In genomic region chr4:140018931-140019618, GRCh38 we compare ENCODE assay signal across 13 cellular contexts.
DNase-seq lines count a peak whose midpoint lies in the region; ATAC-seq, FAIRE-seq and TF ChIP-seq lines count a peak whose summit lies in the region.
"Had no signal": no experiment of that assay in that cellular context is flagged by ENCODE, and none has a peak within 500 bp of the region (broad histone marks: within the 10 kb centered on the region; RNA-seq: fewer than 3 reads in every experiment).

No MANE protein-coding gene starts in this region.

- H3K4me1 ChIP-seq in hepatocyte (ENCODE audit: insufficient read depth) (peaks cover 35% of the 10 kb centered on the region), small intestine (ENCODE audit: control insufficient read depth in 2 of 2, insufficient read depth in 1 of 2, low read depth in 1 of 2, low read length in 1 of 2) (peaks cover 7 to 8% of the 10 kb centered on the region in 2 donors), A673 (ENCODE audit: insufficient read depth, low read length, poor library complexity, severe bottlenecking) (no peaks in the 10 kb centered on the region)

- DNase-seq in NCI-H748 (lab: John Stamatoyannopoulos, UW; ENCODE audit: unreplicated experiment) (peak; percentile 59), NCI-H748 treated with DMSO at 0.1 percent for 48 hours (lab: John Stamatoyannopoulos, UW) (no peak), NCI-H446 (lab: John Stamatoyannopoulos, UW) (peak; percentile 61 to 71), hepatocyte (ENCODE audit: low spot score) (peak; percentile 27), small intestine (peak; percentile 51), A673 (ENCODE audit: low spot score) (no peak), T-helper 9 cell (no peak), omental fat pad (ENCODE audit: low spot score) (no peak)
- DNase-seq: activated CD4-positive, CD25-positive, alpha-beta regulatory T cell treated with anti-CD3 and anti-CD28 coated beads, Interleukin-2, amount 50 U/mL, for 72 hours had no signal

- peaks cover 47% of the 10 kb centered on the region for H3K79me2 ChIP-seq in hepatocyte

- FAIRE-seq in small intestine (lab: Jason Lieb, UNC) = peak; percentile 51
- FAIRE-seq: G401.6, H1 had no signal

- H3K4me2 ChIP-seq in hepatocyte = peak overlapping the region; percentile 57

- no TSS peak for BruUV-seq in A673 (replicated peaks; lab: Mats Ljungman, UMichigan)

- H3K27ac ChIP-seq in hepatocyte = peak overlapping the region; percentile 91
- peak overlapping the region; percentile 56 to 68 for H3K27ac ChIP-seq in small intestine (ENCODE audit: low read depth in 1 of 2, low read length in 1 of 2)
- no peak overlapping the region for H3K27ac ChIP-seq in A673 (ENCODE audit: low read depth, low read length, poor library complexity, severe bottlenecking)

- CTCF ChIA-PET in A673 (lab: Charles Lee) = no interaction called here

- ATAC-seq in omental fat pad (ENCODE audit: low FRiP score) = no peak
- ATAC-seq: activated T-helper 17 cell treated with anti-CD3 and anti-CD28 coated beads, Interleukin-2, amount 50 U/mL, for 72 hours had no signal

- no peak overlapping the region for H2AFZ ChIP-seq in hepatocyte

- no peak for TF ChIP-seq CTCF in hepatocyte (IDR thresholded peaks at IDR 0.05; ENCODE audit: poor library complexity)
- no peak for TF ChIP-seq CTCF in A673 (conservative IDR thresholded peaks at IDR 0.05; ENCODE audit: low read depth, low read length)
- no peak for TF ChIP-seq CTCF in omental fat pad (IDR thresholded peaks at IDR 0.05)

- H3K9me3 ChIP-seq in hepatocyte (ENCODE audit: low read depth) = no peaks in the 10 kb centered on the region
- no peaks in the 10 kb centered on the region for H3K9me3 ChIP-seq in small intestine (ENCODE audit: control insufficient read depth, low read depth)
- H3K9me3 ChIP-seq in A673 (ENCODE audit: low read depth, low read length, poor library complexity, severe bottlenecking) = no peaks in the 10 kb centered on the region

- intact Hi-C loops in A673 (cut with micrococcal nuclease; ENCODE audit: unreplicated experiment) = no loop called here

- POLR2A ChIA-PET in A673 (lab: Charles Lee; ENCODE audit: low non-redundant PET) = no interaction called here

- no peak overlapping the region for H3K4me3 ChIP-seq in hepatocyte
- H3K4me3 ChIP-seq in small intestine (ENCODE audit: low read depth in 1 of 2, low read length in 2 of 2) = no peak overlapping the region
- H3K4me3 ChIP-seq in A673 (ENCODE audit: low read depth, low read length, poor library complexity, severe bottlenecking) = no peak overlapping the region
- H3K4me3 ChIP-seq: lung had no signal

- H3K9me2 ChIP-seq in hepatocyte (replicated peaks; ENCODE audit: insufficient read depth) = no peaks in the 10 kb centered on the region

- WGBS in hepatocyte (ENCODE audit: low lambda C conversion rate, missing lambda C conversion rate) = 73% methylated on average over 3 of the region's 3 CpGs
- 43 to 57% (median 44%) methylated on average over 3 of the region's 3 CpGs for WGBS in small intestine, 3 donors

- H3K27me3 ChIP-seq in hepatocyte (no peaks in the 10 kb centered on the region), small intestine (ENCODE audit: control insufficient read depth in 2 of 2, insufficient read depth in 2 of 2, low read length in 2 of 2) (no peaks in the 10 kb centered on the region), A673 (replicated peaks; ENCODE audit: insufficient read depth, low read depth, low read length, poor library complexity) (no peaks in the 10 kb centered on the region)

- no peaks in the 10 kb centered on the region for H4K20me1 ChIP-seq in hepatocyte (ENCODE audit: insufficient read depth, poor library complexity, severe bottlenecking)

- H3K36me3 ChIP-seq in hepatocyte (replicated peaks; ENCODE audit: insufficient read depth, low read depth) (no peaks in the 10 kb centered on the region), small intestine (ENCODE audit: control insufficient read depth in 2 of 2, insufficient read depth in 2 of 2, low read length in 2 of 2) (no peaks in the 10 kb centered on the region), A673 (ENCODE audit: insufficient read depth, low read length, poor library complexity, severe bottlenecking) (no peaks in the 10 kb centered on the region)

Comparison
In these comparisons a context has a peak if more than half of its experiments do, and no peak if none do; other contexts are left out.
1. DNase-seq: peak in NCI-H748 (single experiment), NCI-H446 (2 of 2), hepatocyte (single experiment) and small intestine (single experiment); none in NCI-H748 treated with DMSO at 0.1 percent for 48 hours (single experiment), A673 (single experiment), T-helper 9 cell (single experiment) and omental fat pad (single experiment).